12 cellular contexts compared by ENCODE assay signal in genomic region chr6:82227770-82228169, GRCh38. TPM values are rescaled to one million over a fixed set of nuclear protein-coding genes. Genes with fewer than 3 reads are reported as not detected.
A peak's percentile ranks its signal among the peaks of the same experiment; 100 is the strongest.
DNase-seq lines count a peak whose midpoint lies in the region; ATAC-seq and TF ChIP-seq lines count a peak whose summit lies in the region.
"Had no signal": no experiment of that assay in that cellular context is flagged by ENCODE, and none has a peak within 500 bp of the region (broad histone marks: within the 10 kb centered on the region; RNA-seq: fewer than 3 reads in every experiment).

No MANE protein-coding gene starts in this region.

- no peaks in the 10 kb centered on the region for H3K27me3 Mint-ChIP-seq in CD4-positive, alpha-beta T cell

- no peak for ATAC-seq in CD4-positive, alpha-beta T cell (ENCODE audit: poor library complexity)
- peak; percentile 97 for ATAC-seq in GM19035 (IDR thresholded peaks at IDR 0.05; ENCODE audit: unreplicated experiment)
- peak; percentile 97 for ATAC-seq in HG02678 (IDR thresholded peaks at IDR 0.05; ENCODE audit: unreplicated experiment)
- peak; percentile 85 for ATAC-seq in HG03558 (IDR thresholded peaks at IDR 0.05; ENCODE audit: extremely low read depth, unreplicated experiment)

- H3K9me3 ChIP-seq in CD4-positive, alpha-beta T cell (ENCODE audit: control insufficient read depth, low read length) = no peaks in the 10 kb centered on the region

- H3K27ac Mint-ChIP-seq in CD4-positive, alpha-beta T cell = peak overlapping the region; percentile 3

- POLR2A ChIA-PET in CD4-positive, alpha-beta T cell (lab: Charles Lee) = interaction anchor here (0.6 kb wide), 1 partner anchor 36 kb away, joined by 3 read pairs; no protein-coding TSS in a partner anchor

- peaks cover 21% of the 10 kb centered on the region for H3K4me1 Mint-ChIP-seq in CD4-positive, alpha-beta T cell (ENCODE audit: low read depth)

- H3K27ac ChIP-seq in CD4-positive, alpha-beta T cell (ENCODE audit: low read depth, low read length) = no peak overlapping the region
- H3K27ac ChIP-seq: parathyroid adenoma, VCaP had no signal

- H3K27me3 ChIP-seq in CD4-positive, alpha-beta T cell (ENCODE audit: control insufficient read depth, insufficient read depth, low read length) = no peaks in the 10 kb centered on the region

- no peaks in the 10 kb centered on the region for H3K9me3 Mint-ChIP-seq in CD4-positive, alpha-beta T cell

- intact Hi-C loops in CD4-positive, alpha-beta T cell (cut with DNase I, micrococcal nuclease) = no loop called here

- H3K4me3 Mint-ChIP-seq in CD4-positive, alpha-beta T cell = no peak overlapping the region

- TF ChIP-seq CTCF in CD4-positive, alpha-beta T cell (IDR thresholded peaks at IDR 0.05) = no peak

- H3K36me3 Mint-ChIP-seq in CD4-positive, alpha-beta T cell (ENCODE audit: low read depth) = peaks cover 84% of the 10 kb centered on the region

- CTCF ChIA-PET in CD4-positive, alpha-beta T cell (lab: Charles Lee) = no interaction called here

- DNase-seq in CD4-positive, alpha-beta T cell = no peak
- DNase-seq in SKM-1 (lab: John Stamatoyannopoulos, UW; ENCODE audit: unreplicated experiment) (no peak), DMS53 treated with DMSO at 0.1 percent for 48 hours (lab: John Stamatoyannopoulos, UW; ENCODE audit: unreplicated experiment) (no peak), NCI-H2196 treated with DMSO at 0.1 percent for 48 hours (lab: John Stamatoyannopoulos, UW; ENCODE audit: unreplicated experiment) (no peak)
- DNase-seq in stimulated activated CD4-positive, alpha-beta T cell treated with anti-CD3 and anti-CD28 coated beads, Interleukin-1b, Interleukin-23, amount 100 ng/mL, for 48 hours = no peak
- DNase-seq: KG1, NCI-H526 had no signal

RNA-seq across cellular contexts. Expression of gene IBTK, which starts 19.8 kb away (rescaled TPM):
- 10 to 100 TPM; 11.0 to 11.2 TPM for total RNA-seq in CD4-positive, alpha-beta T cell
